ENCODE assay signal across 8 cellular contexts in the genomic region with DNA sequence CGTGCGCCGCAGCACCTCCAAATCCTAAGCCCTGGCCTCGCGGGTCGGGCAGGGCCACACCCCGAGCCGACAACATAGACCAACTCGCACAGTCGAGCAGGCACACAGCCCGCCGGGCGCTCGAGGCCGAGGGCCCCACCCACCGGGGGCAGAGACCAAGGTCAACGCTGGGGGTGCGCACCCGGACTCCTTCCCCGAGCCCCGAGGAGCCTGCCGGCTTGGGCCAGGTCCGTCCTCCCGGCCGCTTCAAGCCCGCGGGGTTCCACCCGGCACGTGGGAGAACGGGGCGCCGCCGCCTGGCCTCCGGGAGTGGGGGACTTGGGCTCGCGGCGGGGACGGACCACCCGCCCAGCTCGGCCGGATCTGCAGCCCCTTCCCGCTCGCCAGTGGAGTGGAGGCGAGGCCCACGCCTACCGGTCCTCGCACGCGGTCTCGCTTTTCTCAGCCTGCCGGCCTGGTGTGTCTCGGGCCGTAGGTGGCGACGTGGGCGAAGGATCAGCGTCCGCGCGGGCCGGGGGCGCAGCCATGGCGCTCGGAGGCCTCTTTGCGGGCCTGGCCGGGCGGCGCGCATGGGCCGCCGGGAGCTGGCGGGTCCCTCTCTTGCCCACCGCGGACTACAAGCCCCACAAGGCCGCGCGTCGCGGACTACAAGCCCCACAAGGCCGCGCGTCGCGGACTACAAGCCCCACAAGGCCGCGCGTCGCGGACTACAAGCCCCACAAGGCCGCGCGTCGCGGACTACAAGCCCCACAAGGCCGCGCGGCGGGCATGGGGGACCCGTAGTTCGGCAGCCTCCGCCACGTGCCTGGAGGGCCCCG. TPM values are rescaled to one million over a fixed set of nuclear protein-coding genes. Genes with fewer than 3 reads are reported as not detected.
DNase-seq lines count a peak whose midpoint lies in the region; ATAC-seq and TF ChIP-seq lines count a peak whose summit lies in the region.

A gene (minus strand): TSS at position 571 of the 818 bp plus-strand sequence. CDS start 44 bp downstream, at position 527.

- H3K9me3 Mint-ChIP-seq in CD4-positive, CD25-positive, alpha-beta regulatory T cell = no peaks in the 10 kb centered on the region
- H3K9me3 Mint-ChIP-seq in endothelial cell (ENCODE audit: unreplicated experiment) = no peaks in the 10 kb centered on the region

- peak; percentile 86 to 93 (median 92) for DNase-seq in CD4-positive, CD25-positive, alpha-beta regulatory T cell
- peak; percentile 79 for DNase-seq in NOMO-1 treated with dmso at 0.1 percent for 144 hours (lab: John Stamatoyannopoulos, UW; ENCODE audit: unreplicated experiment)
- peak; percentile 90 for DNase-seq in activated CD8-positive, alpha-beta memory T cell treated with anti-CD3 and anti-CD28 coated beads, Interleukin-2, amount 50 U/mL, for 48 hours
- peak; percentile 87 for DNase-seq in endothelial cell (ENCODE audit: low spot score)
- peak; percentile 82 for DNase-seq in middle frontal gyrus (ENCODE audit: extremely low spot score, low spot score)
- DNase-seq in stimulated activated CD8-positive, alpha-beta memory T cell treated with anti-CD3 and anti-CD28 coated beads, Interleukin-2, amount 100 ng/mL, for 1 hour (ENCODE audit: low read depth in 2 of 2) = peak; percentile 76 to 81

- H3K27ac ChIP-seq in CD4-positive, CD25-positive, alpha-beta regulatory T cell (ENCODE audit: insufficient read depth, low read length, poor library complexity, severe bottlenecking) = peak within 1 kb of the TSS; percentile 79

- H3K4me1 Mint-ChIP-seq in CD4-positive, CD25-positive, alpha-beta regulatory T cell = peaks cover 0 to 38% (median 15%) of the 10 kb centered on the region in 4 donors
- peaks cover 11% of the 10 kb centered on the region for H3K4me1 Mint-ChIP-seq in endothelial cell (ENCODE audit: unreplicated experiment)

- peak within 1 kb of the TSS; percentile 65 to 92 (median 91) for H3K27ac Mint-ChIP-seq in CD4-positive, CD25-positive, alpha-beta regulatory T cell
- no peak within 1 kb of the TSS for H3K27ac Mint-ChIP-seq in endothelial cell (ENCODE audit: unreplicated experiment)

- H3K27me3 ChIP-seq in CD4-positive, CD25-positive, alpha-beta regulatory T cell (ENCODE audit: control insufficient read depth, insufficient read depth, low read length) = no peaks in the 10 kb centered on the region

- no peaks in the 10 kb centered on the region for H3K27me3 Mint-ChIP-seq in CD4-positive, CD25-positive, alpha-beta regulatory T cell
- H3K27me3 Mint-ChIP-seq in endothelial cell (ENCODE audit: unreplicated experiment) = peaks cover 14% of the 10 kb centered on the region

- H3K9me3 ChIP-seq in CD4-positive, CD25-positive, alpha-beta regulatory T cell (ENCODE audit: control insufficient read depth in 2 of 2, low read length in 2 of 2) = no peaks in the 10 kb centered on the region

- H3K36me3 Mint-ChIP-seq in CD4-positive, CD25-positive, alpha-beta regulatory T cell = no peaks in the 10 kb centered on the region
- H3K36me3 Mint-ChIP-seq in endothelial cell (ENCODE audit: low read depth, unreplicated experiment) = no peaks in the 10 kb centered on the region

- H3K4me3 Mint-ChIP-seq in CD4-positive, CD25-positive, alpha-beta regulatory T cell = peak within 1 kb of the TSS; percentile 86 to 94 (median 88)
- peak within 1 kb of the TSS; percentile 88 for H3K4me3 Mint-ChIP-seq in endothelial cell (ENCODE audit: unreplicated experiment)

- H3K36me3 ChIP-seq in CD4-positive, CD25-positive, alpha-beta regulatory T cell (ENCODE audit: control insufficient read depth, insufficient read depth, low read length) = no peaks in the 10 kb centered on the region

- H3K4me3 ChIP-seq in CD4-positive, CD25-positive, alpha-beta regulatory T cell (ENCODE audit: low read depth, low read length) = peak within 1 kb of the TSS; percentile 51

- TF ChIP-seq CTCF in endothelial cell (IDR thresholded peaks at IDR 0.05; ENCODE audit: unreplicated experiment) = no peak

- peaks cover 37% of the 10 kb centered on the region for H3K4me1 ChIP-seq in CD4-positive, CD25-positive, alpha-beta regulatory T cell (ENCODE audit: control insufficient read depth, insufficient read depth, low read length, poor library complexity, severe bottlenecking)

- ATAC-seq in CD4-positive, CD25-positive, alpha-beta regulatory T cell (ENCODE audit: low read depth in 2 of 2) = peak; percentile 83
- peak; percentile 66 for ATAC-seq in GM19328 (IDR thresholded peaks at IDR 0.05; ENCODE audit: unreplicated experiment)
- peak; percentile 53 for ATAC-seq in HG03469 (IDR thresholded peaks at IDR 0.05; ENCODE audit: unreplicated experiment)

RNA-seq across cellular contexts. Expression of the gene that starts here (rescaled TPM):
- 43.0 TPM for total RNA-seq in CD4-positive, CD25-positive, alpha-beta regulatory T cell
- polyA plus RNA-seq in CD4-positive, CD25-positive, alpha-beta regulatory T cell = 10 to 100 TPM; 25.1 to 35.7 (median 31.6) TPM
- total RNA-seq in endothelial cell (ENCODE audit: unreplicated experiment) = 40.1 TPM

Comparison
In these comparisons a context has a peak if more than half of its experiments do, and no peak if none do; other contexts are left out.
1. Peak in every context shown above with its lines: DNase-seq, ATAC-seq, H3K4me3 ChIP-seq and H3K27ac ChIP-seq.